1 cellular context compared by ENCODE assay signal in the genomic region with DNA sequence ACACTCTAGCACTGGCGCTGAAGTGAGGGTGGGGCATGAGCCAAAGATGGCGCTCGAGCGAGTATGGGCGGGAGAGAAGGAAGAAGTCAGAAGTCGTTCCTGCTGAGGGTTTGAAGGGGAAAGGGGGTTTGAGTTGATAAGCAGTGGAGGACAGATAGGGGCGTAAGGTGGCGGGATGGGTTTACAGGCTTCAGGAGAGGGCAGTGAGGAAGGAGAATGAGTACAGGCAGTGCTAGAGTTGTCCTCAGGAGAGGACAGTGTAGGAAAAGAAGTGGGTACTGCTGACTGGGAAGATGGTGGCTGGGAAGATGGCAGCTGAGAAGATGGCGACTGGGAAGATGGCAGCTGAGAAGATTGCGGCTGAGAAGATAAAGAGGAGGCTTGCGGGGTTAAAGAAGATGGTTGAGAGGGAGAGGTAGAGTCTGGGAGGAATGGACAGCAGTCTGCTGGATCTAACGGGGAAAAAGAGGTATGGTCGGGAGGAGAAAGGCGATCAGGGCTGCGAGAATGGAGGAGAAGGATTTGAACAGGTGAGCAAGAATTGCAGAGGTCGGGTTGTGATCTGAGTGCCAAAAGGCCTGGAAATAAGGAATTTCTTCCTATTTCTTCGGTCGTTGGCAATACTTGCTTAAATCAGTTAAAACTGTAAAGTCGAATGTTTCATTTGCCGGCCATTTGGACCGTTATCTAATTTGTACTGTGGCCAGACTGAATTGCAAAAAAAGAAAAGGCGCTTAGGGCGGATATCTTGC.
TF ChIP-seq lines count a peak whose summit lies in the region.

No MANE protein-coding gene starts in this region.

TF ChIP-seq in GM12891, 5 proteins besides CTCF, POLR2A, EP300 and RAD21:
- TF ChIP-seq SPI1 (IDR thresholded peaks at IDR 0.05; ENCODE audit: low read depth, low read length) (no peak), POU2F2 (IDR thresholded peaks at IDR 0.05; ENCODE audit: low read depth, low read length) (no peak), PAX5 (IDR thresholded peaks at IDR 0.05; ENCODE audit: insufficient read depth, low read length, severe bottlenecking) (no peak), TAF1 (IDR thresholded peaks at IDR 0.05; ENCODE audit: low read depth, low read length) (no peak), POLR2AphosphoS5 (IDR thresholded peaks at IDR 0.05; ENCODE audit: low read depth, low read length) (no peak)
